Comparison of ENCODE assay signal across 1 cellular context in genomic region chr9:36190388-36191289, GRCh38.
TF ChIP-seq lines count a peak whose summit lies in the region.

Gene CLTA, plus strand, starts transcription at chr9:36190921. Its CDS starts 136 bp downstream, at chr9:36191057.

TF ChIP-seq in HepG2, 621 proteins besides CTCF, POLR2A, EP300 and RAD21 (continued from another document and continues in another):
- TF ChIP-seq ZBTB20 (CRISPR knock-in tag; IDR thresholded peaks at IDR 0.05; ENCODE audit: borderline replicate concordance, low read depth) (no peak), ZMYM2 (CRISPR knock-in tag; IDR thresholded peaks at IDR 0.05) (peak; percentile 59), E2F2 (CRISPR knock-in tag; IDR thresholded peaks at IDR 0.05; ENCODE audit: borderline replicate concordance) (peak; percentile 76; the same call in 1 of the 2 replicates), ZNF740 (CRISPR knock-in tag; IDR thresholded peaks at IDR 0.05) (0 out of 2 replicates have a peak, but pooled peaks have one; percentile 61), USF2 (IDR thresholded peaks at IDR 0.05; ENCODE audit: low read depth, low read length) (peak; percentile 41), USF2 (CRISPR knock-in tag; IDR thresholded peaks at IDR 0.05; ENCODE audit: borderline replicate concordance) (peak; percentile 78), GATAD2A (CRISPR knock-in tag; IDR thresholded peaks at IDR 0.05) (peak; percentile 61), ZNF207 (IDR thresholded peaks at IDR 0.05; ENCODE audit: borderline replicate concordance) (no peak), NFE2 (CRISPR knock-in tag; IDR thresholded peaks at IDR 0.05) (no peak), ZNF337 (CRISPR knock-in tag; IDR thresholded peaks at IDR 0.05; ENCODE audit: borderline replicate concordance, low read depth) (no peak), TFDP1 (CRISPR knock-in tag; IDR thresholded peaks at IDR 0.05; ENCODE audit: borderline replicate concordance) (peak; percentile 80; the same call in 1 of the 2 replicates), ZNF329 (CRISPR knock-in tag; IDR thresholded peaks at IDR 0.05; ENCODE audit: low read depth) (no peak), ZNF460 (CRISPR knock-in tag; IDR thresholded peaks at IDR 0.05; ENCODE audit: borderline replicate concordance) (no peak), KAT2B (IDR thresholded peaks at IDR 0.05; ENCODE audit: borderline replicate concordance, low read depth, low read length) (no peak), PITX1 (CRISPR knock-in tag; IDR thresholded peaks at IDR 0.05) (no peak), ZFAT (CRISPR knock-in tag; conservative IDR thresholded peaks at IDR 0.05) (no peak), GTF3A (CRISPR knock-in tag; conservative IDR thresholded peaks at IDR 0.05) (peak; percentile 83; the same call in 1 of the 2 replicates), ZBTB34 (CRISPR knock-in tag; IDR thresholded peaks at IDR 0.05) (no peak), ESRRA (CRISPR knock-in tag; IDR thresholded peaks at IDR 0.05; ENCODE audit: low read depth) (0 out of 2 replicates have a peak, but pooled peaks have one; percentile 28), POLR2AphosphoS5 (IDR thresholded peaks at IDR 0.05; ENCODE audit: low read depth, low read length) (peak; percentile 96), STAT5B (CRISPR knock-in tag; IDR thresholded peaks at IDR 0.05) (0 out of 2 replicates have a peak, but pooled peaks have one; percentile 24), NPAS2 (CRISPR knock-in tag; IDR thresholded peaks at IDR 0.05; ENCODE audit: borderline replicate concordance) (no peak), ETV5 (CRISPR knock-in tag; IDR thresholded peaks at IDR 0.05; ENCODE audit: borderline replicate concordance) (peak; percentile 83), RBM22 (optimal IDR thresholded peaks at IDR 0.05; ENCODE audit: low read length) (no peak), ZC3H4 (CRISPR knock-in tag; IDR thresholded peaks at IDR 0.05; ENCODE audit: borderline replicate concordance) (no peak), JARID2 (CRISPR knock-in tag; IDR thresholded peaks at IDR 0.05; ENCODE audit: insufficient replicate concordance) (no peak), ZSCAN22 (CRISPR knock-in tag; IDR thresholded peaks at IDR 0.05) (0 out of 2 replicates have a peak, but pooled peaks have one; percentile 48), ZNF276 (CRISPR knock-in tag; IDR thresholded peaks at IDR 0.05; ENCODE audit: low read depth) (no peak; the same call in 1 of the 2 replicates), ZNF687 (CRISPR knock-in tag; IDR thresholded peaks at IDR 0.05) (peak; percentile 88), TERF1 (CRISPR knock-in tag; IDR thresholded peaks at IDR 0.05) (no peak), STAG1 (CRISPR knock-in tag; IDR thresholded peaks at IDR 0.05) (no peak), ZNF446 (CRISPR knock-in tag; IDR thresholded peaks at IDR 0.05) (0 out of 2 replicates have a peak, but pooled peaks have one; percentile 60), HMGA1 (CRISPR knock-in tag; conservative IDR thresholded peaks at IDR 0.05) (no peak), EZH2 (conservative IDR thresholded peaks at IDR 0.05; ENCODE audit: low read depth, low read length) (no peak), EHMT2 (IDR thresholded peaks at IDR 0.05; ENCODE audit: borderline replicate concordance, low read depth, low read length) (no peak), HDAC1 (CRISPR knock-in tag; IDR thresholded peaks at IDR 0.05) (peak; percentile 93), ZNF44 (CRISPR knock-in tag; IDR thresholded peaks at IDR 0.05) (0 out of 2 replicates have a peak, but pooled peaks have one; percentile 53), MEF2D (CRISPR knock-in tag; IDR thresholded peaks at IDR 0.05) (peak; percentile 54; the same call in 1 of the 2 replicates), CAMTA2 (CRISPR knock-in tag; IDR thresholded peaks at IDR 0.05; ENCODE audit: borderline replicate concordance) (no peak), DZIP1 (CRISPR knock-in tag; IDR thresholded peaks at IDR 0.05) (peak; percentile 74; the same call in 1 of the 2 replicates), ZBTB26 (CRISPR knock-in tag; IDR thresholded peaks at IDR 0.05; ENCODE audit: borderline replicate concordance) (peak; percentile 34; the same call in 1 of the 2 replicates), PPARG (CRISPR knock-in tag; conservative IDR thresholded peaks at IDR 0.05) (0 out of 2 replicates have a peak, but pooled peaks have one; percentile 6)
